ENCODE assay signal across 14 cellular contexts in the genomic region with DNA sequence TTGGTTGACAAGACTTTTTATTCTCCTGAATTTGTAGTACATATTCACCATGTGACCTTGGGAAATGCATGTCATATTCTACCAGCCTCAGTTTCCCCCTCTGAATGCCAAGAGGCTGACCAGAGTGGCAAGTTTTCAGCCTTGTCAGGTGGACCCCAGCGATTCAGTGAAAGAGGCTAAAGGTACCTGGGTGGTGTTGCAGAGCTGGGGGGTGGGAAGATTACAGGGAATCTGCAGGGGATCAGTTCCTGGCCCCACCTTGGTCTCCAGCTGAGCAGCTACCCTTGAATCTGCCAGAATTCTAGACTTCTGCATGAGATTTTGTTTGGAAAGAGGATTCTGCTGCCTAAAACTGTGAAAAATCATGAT. TPM values are rescaled to one million over a fixed set of nuclear protein-coding genes. Genes with fewer than 3 reads are reported as not detected.
DNase-seq lines count a peak whose midpoint lies in the region; ATAC-seq lines count a peak whose summit lies in the region.
"Had no signal": no experiment of that assay in that cellular context is flagged by ENCODE, and none has a peak within 500 bp of the region (broad histone marks: within the 10 kb centered on the region; RNA-seq: fewer than 3 reads in every experiment).

No MANE protein-coding gene starts in this region.

- no peak overlapping the region for H3K4me3 Mint-ChIP-seq in activated naive CD4-positive, alpha-beta T cell treated with anti-CD3 and anti-CD28 coated beads, Interleukin-2, amount 50 U/mL, for 24 hours
- H3K4me3 Mint-ChIP-seq in IgD-negative memory B cell = peak overlapping the region in 3 of 4 donors; percentile 17 to 63 (median 40)
- H3K4me3 Mint-ChIP-seq in stimulated activated memory B cell treated with anti-CD40 and anti-IgM and Interleukin-4, amounts not matched to agents 10 μg/mL and 1 μg/mL and 100 μg/mL, for 72 hours = no peak overlapping the region

- H3K36me3 Mint-ChIP-seq in activated naive CD4-positive, alpha-beta T cell treated with anti-CD3 and anti-CD28 coated beads, Interleukin-2, amount 50 U/mL, for 24 hours = no peaks in the 10 kb centered on the region
- no peaks in the 10 kb centered on the region for H3K36me3 Mint-ChIP-seq in IgD-negative memory B cell
- H3K36me3 Mint-ChIP-seq in activated naive CD4-positive, alpha-beta T cell treated with anti-CD3 and anti-CD28 coated beads, Interleukin-2, amount 50 U/mL, for 72 hours = peaks cover 0 to 4% of the 10 kb centered on the region in 2 donors
- H3K36me3 Mint-ChIP-seq in stimulated activated memory B cell treated with anti-CD40 and anti-IgM and Interleukin-4, amounts not matched to agents 10 μg/mL and 1 μg/mL and 100 μg/mL, for 72 hours = no peaks in the 10 kb centered on the region

- H3K27me3 Mint-ChIP-seq in activated naive CD4-positive, alpha-beta T cell treated with anti-CD3 and anti-CD28 coated beads, Interleukin-2, amount 50 U/mL, for 24 hours = no peaks in the 10 kb centered on the region
- peaks cover 1% of the 10 kb centered on the region for H3K27me3 Mint-ChIP-seq in IgD-negative memory B cell
- no peaks in the 10 kb centered on the region for H3K27me3 Mint-ChIP-seq in stimulated activated memory B cell treated with anti-CD40 and anti-IgM and Interleukin-4, amounts not matched to agents 10 μg/mL and 1 μg/mL and 100 μg/mL, for 72 hours

- H3K9me3 Mint-ChIP-seq in activated naive CD4-positive, alpha-beta T cell treated with anti-CD3 and anti-CD28 coated beads, Interleukin-2, amount 50 U/mL, for 24 hours = no peaks in the 10 kb centered on the region
- no peaks in the 10 kb centered on the region for H3K9me3 Mint-ChIP-seq in IgD-negative memory B cell
- H3K9me3 Mint-ChIP-seq in activated naive CD4-positive, alpha-beta T cell treated with anti-CD3 and anti-CD28 coated beads, Interleukin-2, amount 50 U/mL, for 72 hours = no peaks in the 10 kb centered on the region
- no peaks in the 10 kb centered on the region for H3K9me3 Mint-ChIP-seq in stimulated activated memory B cell treated with anti-CD40 and anti-IgM and Interleukin-4, amounts not matched to agents 10 μg/mL and 1 μg/mL and 100 μg/mL, for 72 hours

- DNase-seq in activated naive CD4-positive, alpha-beta T cell treated with Interleukin-2 at 50 U/mL for 16 hours = no peak
- no peak for DNase-seq in activated naive CD4-positive, alpha-beta T cell treated with anti-CD3 and anti-CD28 coated beads, Interleukin-2, amount 50 U/mL, for 72 hours (ENCODE audit: low spot score in 2 of 2)
- no peak for DNase-seq in effector CD8-positive, alpha-beta T cell (lab: John Stamatoyannopoulos, UW)
- DNase-seq: NCI-H187, retina had no signal

- no peak for ATAC-seq in activated naive CD4-positive, alpha-beta T cell treated with anti-CD3 and anti-CD28 coated beads, Interleukin-2, amount 50 U/mL, for 72 hours
- ATAC-seq in stimulated activated memory B cell treated with anti-CD40 and anti-IgM and Interleukin-4, amounts not matched to agents 10 μg/mL and 1 μg/mL and 100 μg/mL, for 72 hours = no peak
- no peak for ATAC-seq in GM19395 (IDR thresholded peaks at IDR 0.05; ENCODE audit: unreplicated experiment)
- no peak for ATAC-seq in GM21447 (IDR thresholded peaks at IDR 0.05; ENCODE audit: unreplicated experiment)

- H3K4me1 Mint-ChIP-seq in activated naive CD4-positive, alpha-beta T cell treated with anti-CD3 and anti-CD28 coated beads, Interleukin-2, amount 50 U/mL, for 24 hours = peaks cover 64% of the 10 kb centered on the region
- peaks cover 33 to 45% (median 38%) of the 10 kb centered on the region in 3 donors for H3K4me1 Mint-ChIP-seq in IgD-negative memory B cell
- H3K4me1 Mint-ChIP-seq in stimulated activated memory B cell treated with anti-CD40 and anti-IgM and Interleukin-4, amounts not matched to agents 10 μg/mL and 1 μg/mL and 100 μg/mL, for 72 hours = peaks cover 48% of the 10 kb centered on the region

- H3K27ac Mint-ChIP-seq in activated naive CD4-positive, alpha-beta T cell treated with anti-CD3 and anti-CD28 coated beads, Interleukin-2, amount 50 U/mL, for 24 hours = peak overlapping the region; percentile 87
- peak overlapping the region in 2 of 3 donors; percentile 78 to 86 for H3K27ac Mint-ChIP-seq in IgD-negative memory B cell
- H3K27ac Mint-ChIP-seq in activated naive CD4-positive, alpha-beta T cell treated with anti-CD3 and anti-CD28 coated beads, Interleukin-2, amount 50 U/mL, for 72 hours = peak overlapping the region; percentile 85 to 98
- H3K27ac Mint-ChIP-seq in stimulated activated memory B cell treated with anti-CD40 and anti-IgM and Interleukin-4, amounts not matched to agents 10 μg/mL and 1 μg/mL and 100 μg/mL, for 72 hours = peak overlapping the region; percentile 77

RNA-seq across cellular contexts. Expression of a gene that starts 27.9 kb away (rescaled TPM):
- not detected for polyA plus RNA-seq in IgD-negative memory B cell
- under 1 TPM in 1 of 2 donors, not detected in 1; 0.76 TPM for total RNA-seq in activated naive CD4-positive, alpha-beta T cell treated with anti-CD3 and anti-CD28 coated beads, Interleukin-2, amount 50 U/mL, for 72 hours
- total RNA-seq: HT1080, kidney epithelial cell, M059J, SJCRH30 had no signal

RNA-seq across cellular contexts. Expression of a gene that starts 40.7 kb away (rescaled TPM):
- 55.9 TPM for polyA plus RNA-seq in IgD-negative memory B cell
- 10 to 100 TPM in 1 of 2 donors, 1 to 10 TPM in 1; 9.1 to 34.7 TPM for total RNA-seq in activated naive CD4-positive, alpha-beta T cell treated with anti-CD3 and anti-CD28 coated beads, Interleukin-2, amount 50 U/mL, for 72 hours
- total RNA-seq: HT1080, M059J, SJCRH30 had no signal

Comparison
In these comparisons a context has a peak if more than half of its experiments do, and no peak if none do; other contexts are left out.
1. H3K4me3 Mint-ChIP-seq: peak in IgD-negative memory B cell (3 of 4); none in activated naive CD4-positive, alpha-beta T cell treated with anti-CD3 and anti-CD28 coated beads, Interleukin-2, amount 50 U/mL, for 24 hours (single experiment) and stimulated activated memory B cell treated with anti-CD40 and anti-IgM and Interleukin-4, amounts not matched to agents 10 μg/mL and 1 μg/mL and 100 μg/mL, for 72 hours (single experiment).
2. Peak in every context shown above with its lines, with median percentiles within 50 percentile points of each other: H3K27ac Mint-ChIP-seq.